ENCODE assay signal across 16 cellular contexts in genomic region chr2:157793053-157793612, GRCh38.
A peak's percentile ranks its signal among the peaks of the same experiment; 100 is the strongest.
DNase-seq lines count a peak whose midpoint lies in the region; ATAC-seq, FAIRE-seq and TF ChIP-seq lines count a peak whose summit lies in the region.
"Had no signal": no experiment of that assay in that cellular context is flagged by ENCODE, and none has a peak within 500 bp of the region (broad histone marks: within the 10 kb centered on the region; RNA-seq: fewer than 3 reads in every experiment).

No MANE protein-coding gene starts in this region.

- no peak overlapping the region for H3K4me2 ChIP-seq in Loucy (ENCODE audit: low read depth, low read length, poor library complexity, severe bottlenecking)

- H3K9me3 ChIP-seq in CD4-positive, CD25-positive, alpha-beta regulatory T cell (ENCODE audit: control insufficient read depth in 2 of 2, low read length in 2 of 2): no peaks in the 10 kb centered on the region
- H3K9me3 ChIP-seq in Loucy (ENCODE audit: insufficient read depth, low read depth, low read length) (no peaks in the 10 kb centered on the region), esophagus muscularis mucosa (no peaks in the 10 kb centered on the region), small intestine (ENCODE audit: control insufficient read depth, low read depth) (no peaks in the 10 kb centered on the region)

- intact Hi-C loops in esophagus muscularis mucosa (cut with DNase I): no loop called here

- no peaks in the 10 kb centered on the region for H3K9me3 Mint-ChIP-seq in CD4-positive, CD25-positive, alpha-beta regulatory T cell
- H3K9me3 Mint-ChIP-seq in progenitor cell of endocrine pancreas (ENCODE audit: low read depth): no peaks in the 10 kb centered on the region

- no peaks in the 10 kb centered on the region for H3K9me2 ChIP-seq in Loucy (replicated peaks; ENCODE audit: low read depth, low read length)

- no peak overlapping the region for H3K4me3 ChIP-seq in CD4-positive, CD25-positive, alpha-beta regulatory T cell (ENCODE audit: low read depth, low read length)
- H3K4me3 ChIP-seq in Loucy (ENCODE audit: low read length, poor library complexity, severe bottlenecking) (no peak overlapping the region), esophagus muscularis mucosa (no peak overlapping the region), small intestine (ENCODE audit: low read depth in 1 of 2, low read length in 2 of 2) (no peak overlapping the region)
- H3K4me3 ChIP-seq: skin epidermis had no signal

- DNase-seq in CD4-positive, CD25-positive, alpha-beta regulatory T cell: no peak
- no peak for DNase-seq in esophagus muscularis mucosa (ENCODE audit: extremely low spot score)
- no peak for DNase-seq in progenitor cell of endocrine pancreas (ENCODE audit: low spot score, unreplicated experiment)
- no peak for DNase-seq in stimulated activated CD4-positive, alpha-beta T cell treated with anti-CD3 and anti-CD28 coated beads, Interleukin-2, amount 100 ng/mL, for 48 hours
- DNase-seq in small intestine: no peak
- DNase-seq in HuH-7 (ENCODE audit: low spot score): no peak
- DNase-seq: activated naive CD4-positive, alpha-beta T cell treated with anti-CD3 and anti-CD28 coated beads, Interleukin-2, amount 50 U/mL, for 16 hours; DMS153; effector CD4-positive, alpha-beta T cell; NCI-H345; WERI-Rb-1 had no signal

- no peak for TF ChIP-seq POLR2A in esophagus muscularis mucosa (IDR thresholded peaks at IDR 0.05; ENCODE audit: low read depth)

- no peak overlapping the region for H2AFZ ChIP-seq in Loucy (ENCODE audit: low read length)

- H3K36me3 Mint-ChIP-seq in CD4-positive, CD25-positive, alpha-beta regulatory T cell: peaks cover 33% of the 10 kb centered on the region
- peaks cover 3% of the 10 kb centered on the region for H3K36me3 Mint-ChIP-seq in progenitor cell of endocrine pancreas (ENCODE audit: insufficient read depth)

- no peak overlapping the region for H3K9ac ChIP-seq in Loucy (ENCODE audit: low read depth, low read length, poor library complexity, severe bottlenecking)

- no peak for TF ChIP-seq EP300 in esophagus muscularis mucosa (IDR thresholded peaks at IDR 0.05)

- H3K36me3 ChIP-seq in CD4-positive, CD25-positive, alpha-beta regulatory T cell (ENCODE audit: control insufficient read depth, insufficient read depth, low read length): peaks cover 33% of the 10 kb centered on the region
- H3K36me3 ChIP-seq in Loucy (ENCODE audit: insufficient read depth, low read length) (no peaks in the 10 kb centered on the region), esophagus muscularis mucosa (peaks cover 0 to 7% (median 0%) of the 10 kb centered on the region in 4 donors), small intestine (ENCODE audit: control insufficient read depth in 2 of 2, insufficient read depth in 2 of 2, low read length in 2 of 2) (peaks cover 0 to 7% of the 10 kb centered on the region in 2 donors)

- no peaks in the 10 kb centered on the region for H3K79me2 ChIP-seq in Loucy (ENCODE audit: insufficient read depth, low read length)

- H3K27me3 Mint-ChIP-seq in CD4-positive, CD25-positive, alpha-beta regulatory T cell: no peaks in the 10 kb centered on the region
- H3K27me3 Mint-ChIP-seq in progenitor cell of endocrine pancreas: no peaks in the 10 kb centered on the region

- no peak for FAIRE-seq in small intestine (lab: Jason Lieb, UNC)

- no peak overlapping the region for H3K4me3 Mint-ChIP-seq in CD4-positive, CD25-positive, alpha-beta regulatory T cell
- no peak overlapping the region for H3K4me3 Mint-ChIP-seq in progenitor cell of endocrine pancreas (ENCODE audit: low read depth)

- no peaks in the 10 kb centered on the region for H4K20me1 ChIP-seq in Loucy (ENCODE audit: insufficient read depth, low read length, poor library complexity, severe bottlenecking)

- ATAC-seq in CD4-positive, CD25-positive, alpha-beta regulatory T cell (ENCODE audit: low read depth in 2 of 2): no peak
- no peak for ATAC-seq in activated CD4-positive, CD25-positive, alpha-beta regulatory T cell treated with anti-CD3 and anti-CD28 coated beads, Interleukin-2, amount 50 U/mL, for 24 hours

- H3K27ac ChIP-seq in CD4-positive, CD25-positive, alpha-beta regulatory T cell (ENCODE audit: insufficient read depth, low read length, poor library complexity, severe bottlenecking): no peak overlapping the region
- H3K27ac ChIP-seq in esophagus muscularis mucosa (replicated peaks in 1 of 4) (peak overlapping the region; percentile 5 to 78 (median 60)), small intestine (ENCODE audit: low read depth in 1 of 2, low read length in 1 of 2) (no peak overlapping the region)
- H3K27ac ChIP-seq: HL-60, RWPE1, skin epidermis, WERI-Rb-1 had no signal

- no peaks in the 10 kb centered on the region for H3K4me1 ChIP-seq in CD4-positive, CD25-positive, alpha-beta regulatory T cell (ENCODE audit: control insufficient read depth, insufficient read depth, low read length, poor library complexity, severe bottlenecking)
- peaks cover 5% of the 10 kb centered on the region for H3K4me1 ChIP-seq in Loucy (ENCODE audit: insufficient read depth, low read length, poor library complexity, severe bottlenecking)
- H3K4me1 ChIP-seq in esophagus muscularis mucosa: peaks cover 44 to 53% (median 48%) of the 10 kb centered on the region in 4 donors
- peaks cover 12 to 16% of the 10 kb centered on the region in 2 donors for H3K4me1 ChIP-seq in small intestine (ENCODE audit: control insufficient read depth in 2 of 2, insufficient read depth in 1 of 2, low read depth in 1 of 2, low read length in 1 of 2)

- no peaks in the 10 kb centered on the region for H3F3A ChIP-seq in Loucy (ENCODE audit: low read depth)

- TF ChIP-seq CTCF in Loucy (conservative IDR thresholded peaks at IDR 0.05; ENCODE audit: low read length) (0 out of 2 replicates have a peak, but pooled peaks have one; percentile 1), esophagus muscularis mucosa (IDR thresholded peaks at IDR 0.05) (peak; percentile 22 to 54 (median 24)), progenitor cell of endocrine pancreas (IDR thresholded peaks at IDR 0.05; ENCODE audit: unreplicated experiment) (peak; percentile 43)

- no peaks in the 10 kb centered on the region for H3K27me3 ChIP-seq in CD4-positive, CD25-positive, alpha-beta regulatory T cell (ENCODE audit: control insufficient read depth, insufficient read depth, low read length)
- H3K27me3 ChIP-seq in Loucy (ENCODE audit: insufficient read depth, low read length, poor library complexity, severe bottlenecking) (no peaks in the 10 kb centered on the region), esophagus muscularis mucosa (no peaks in the 10 kb centered on the region), small intestine (ENCODE audit: control insufficient read depth in 2 of 2, insufficient read depth in 2 of 2, low read length in 2 of 2) (no peaks in the 10 kb centered on the region)

- H3K4me1 Mint-ChIP-seq in CD4-positive, CD25-positive, alpha-beta regulatory T cell: peaks cover 12 to 24% (median 17%) of the 10 kb centered on the region in 4 donors
- peaks cover 17% of the 10 kb centered on the region for H3K4me1 Mint-ChIP-seq in progenitor cell of endocrine pancreas (ENCODE audit: low read depth)

- peak overlapping the region in 2 of 3 donors; percentile 37 to 64 for H3K27ac Mint-ChIP-seq in CD4-positive, CD25-positive, alpha-beta regulatory T cell
- H3K27ac Mint-ChIP-seq in progenitor cell of endocrine pancreas: no peak overlapping the region

Comparison
In these comparisons a context has a peak if more than half of its experiments do, and no peak if none do; other contexts are left out.
1. H3K27ac ChIP-seq: peak in esophagus muscularis mucosa (4 of 4); none in CD4-positive, CD25-positive, alpha-beta regulatory T cell (single experiment) and small intestine (0 of 2).
2. Peak in every context shown above with its lines, with median percentiles within 50 percentile points of each other: CTCF ChIP-seq.